ENCODE assay signal across 8 cellular contexts in genomic region chr3:37861540-37862051, GRCh38. TPM values are rescaled to one million over a fixed set of nuclear protein-coding genes. Genes with fewer than 3 reads are reported as not detected.
DNase-seq lines count a peak whose midpoint lies in the region; ATAC-seq, FAIRE-seq and TF ChIP-seq lines count a peak whose summit lies in the region.

TSS of gene CTDSPL (plus strand) at chr3:37861880. CDS start at chr3:37862200, 320 bp downstream.

- H3K4me2 ChIP-seq in astrocyte (ENCODE audit: low read length): peak within 1 kb of the TSS; percentile 91
- peak within 1 kb of the TSS; percentile 70 for H3K4me2 ChIP-seq in trophoblast cell (ENCODE audit: low read length)

- H3K36me3 Mint-ChIP-seq in astrocyte (ENCODE audit: low read depth, unreplicated experiment): no peaks in the 10 kb centered on the region

- TF ChIP-seq CTCF in astrocyte (IDR thresholded peaks at IDR 0.05; ENCODE audit: insufficient read depth, low read depth, low read length): no peak
- TF ChIP-seq CTCF in right atrium auricular region (IDR thresholded peaks at IDR 0.05): no peak

- peaks cover 12% of the 10 kb centered on the region for H3K79me1 ChIP-seq in trophoblast cell (ENCODE audit: low read length)

- DNase-seq in GM03348 (ENCODE audit: low spot score): peak; percentile 92
- peak; percentile 34 for DNase-seq in NCI-H2171 treated with DMSO at 0.1 percent for 48 hours (lab: John Stamatoyannopoulos, UW)
- DNase-seq in astrocyte (ENCODE audit: low read depth): peak; percentile 16
- DNase-seq in right atrium auricular region (ENCODE audit: low spot score): no peak
- DNase-seq in trophoblast cell: peak in 1 of 2 donors; percentile 25
- DNase-seq in COR-L47 (lab: John Stamatoyannopoulos, UW): no peak
- DNase-seq in stimulated activated CD8-positive, alpha-beta memory T cell treated with anti-CD3 and anti-CD28 coated beads, Interleukin-4, amount 100 ng/mL, for 48 hours: no peak

- H4K8ac ChIP-seq in trophoblast cell (ENCODE audit: low read depth, low read length): peak within 1 kb of the TSS; percentile 82

- H3K4ac ChIP-seq in trophoblast cell (ENCODE audit: low read depth, low read length): peak within 1 kb of the TSS; percentile 29

- H2BK12ac ChIP-seq in trophoblast cell (ENCODE audit: low read length): peak within 1 kb of the TSS; percentile 15

- peak within 1 kb of the TSS; percentile 11 for H3K23ac ChIP-seq in trophoblast cell (ENCODE audit: low read length)

- peaks cover 26% of the 10 kb centered on the region for H4K20me1 ChIP-seq in astrocyte (ENCODE audit: insufficient read depth, low read length)

- no peaks in the 10 kb centered on the region for H3K27me3 ChIP-seq in astrocyte (ENCODE audit: insufficient read depth, low read length)
- H3K27me3 ChIP-seq in right atrium auricular region: no peaks in the 10 kb centered on the region
- H3K27me3 ChIP-seq in trophoblast cell (ENCODE audit: insufficient read depth, low read length): no peaks in the 10 kb centered on the region

- peak within 1 kb of the TSS; percentile 24 for H2AK5ac ChIP-seq in trophoblast cell (ENCODE audit: low read length)

- H3K4me3 ChIP-seq in astrocyte (ENCODE audit: insufficient read depth, low read depth, low read length) (peak within 1 kb of the TSS; percentile 92), right atrium auricular region (peak within 1 kb of the TSS; percentile 76 to 79), trophoblast cell (ENCODE audit: low read depth, low read length) (peak within 1 kb of the TSS; percentile 95)

- H3K18ac ChIP-seq in trophoblast cell (ENCODE audit: low read length): peak within 1 kb of the TSS; percentile 76

- WGBS in trophoblast cell (ENCODE audit: extremely low coverage, insufficient coverage, insufficient read length): no CpG with 5 or more reads among the region's 60 CpGs

- peak within 1 kb of the TSS; percentile 72 for H4K91ac ChIP-seq in trophoblast cell (ENCODE audit: low read depth, low read length)

- H3K9me3 ChIP-seq in astrocyte (ENCODE audit: insufficient read depth, low read depth, low read length): peaks cover 3% of the 10 kb centered on the region
- no peaks in the 10 kb centered on the region for H3K9me3 ChIP-seq in right atrium auricular region
- H3K9me3 ChIP-seq in trophoblast cell (ENCODE audit: insufficient read depth, low read depth, low read length): no peaks in the 10 kb centered on the region

- peaks cover 4% of the 10 kb centered on the region for H3K9me3 Mint-ChIP-seq in astrocyte (ENCODE audit: unreplicated experiment)

- peak within 1 kb of the TSS; percentile 73 for H3K9ac ChIP-seq in astrocyte (ENCODE audit: low read length)
- peak within 1 kb of the TSS; percentile 6 for H3K9ac ChIP-seq in trophoblast cell (ENCODE audit: low read length)

- no peaks in the 10 kb centered on the region for H3K36me3 ChIP-seq in astrocyte (ENCODE audit: insufficient read depth, low read length)
- no peaks in the 10 kb centered on the region for H3K36me3 ChIP-seq in right atrium auricular region
- H3K36me3 ChIP-seq in trophoblast cell (ENCODE audit: control insufficient read depth in 1 of 2, insufficient read depth in 2 of 2, low read length in 2 of 2): no peaks in the 10 kb centered on the region

- H3K27ac ChIP-seq in astrocyte (ENCODE audit: low read depth, low read length) (no peak within 1 kb of the TSS), right atrium auricular region (peak within 1 kb of the TSS; percentile 88 to 90), trophoblast cell (ENCODE audit: low read depth, low read length) (peak within 1 kb of the TSS; percentile 13)

- peaks cover 25% of the 10 kb centered on the region for H3K4me1 Mint-ChIP-seq in astrocyte (ENCODE audit: low read depth, unreplicated experiment)

- peaks cover 36% of the 10 kb centered on the region for H3K4me1 ChIP-seq in astrocyte (ENCODE audit: insufficient read depth, low read length)
- H3K4me1 ChIP-seq in right atrium auricular region: peaks cover 0 to 44% of the 10 kb centered on the region in 2 donors
- H3K4me1 ChIP-seq in trophoblast cell (ENCODE audit: control insufficient read depth in 1 of 2, insufficient read depth in 2 of 2, low read length in 2 of 2): peaks cover 24 to 29% of the 10 kb centered on the region in 2 experiments

- FAIRE-seq in astrocyte (lab: Jason Lieb, UNC): no peak

- peaks cover under 1% of the 10 kb centered on the region for H3K27me3 Mint-ChIP-seq in astrocyte (ENCODE audit: low read depth, unreplicated experiment)

- H3K79me2 ChIP-seq in astrocyte (ENCODE audit: insufficient read depth, low read length): peaks cover 21% of the 10 kb centered on the region
- H3K79me2 ChIP-seq in trophoblast cell (ENCODE audit: control insufficient read depth, insufficient read depth, low read length, poor library complexity): peaks cover 12% of the 10 kb centered on the region

- H2AFZ ChIP-seq in astrocyte (ENCODE audit: low read depth, low read length) (peak within 1 kb of the TSS; percentile 86), trophoblast cell (ENCODE audit: insufficient read depth, low read length, poor library complexity) (peak within 1 kb of the TSS; percentile 68)

- peak within 1 kb of the TSS; percentile 97 for H3K4me3 Mint-ChIP-seq in astrocyte (ENCODE audit: unreplicated experiment)

- H4K12ac ChIP-seq in trophoblast cell (ENCODE audit: low read depth, low read length): peak within 1 kb of the TSS; percentile 54

- H3K14ac ChIP-seq in trophoblast cell (ENCODE audit: low read length): peak within 1 kb of the TSS; percentile 79

- H2BK5ac ChIP-seq in trophoblast cell (ENCODE audit: low read depth, low read length, poor library complexity): peak within 1 kb of the TSS; percentile 50

- no peak for ATAC-seq in GM21360 (IDR thresholded peaks at IDR 0.05; ENCODE audit: unreplicated experiment)

- H3K27ac Mint-ChIP-seq in astrocyte (ENCODE audit: unreplicated experiment): peak within 1 kb of the TSS; percentile 78

- H2BK120ac ChIP-seq in trophoblast cell (ENCODE audit: insufficient read depth, low read length, poor library complexity): peak within 1 kb of the TSS; percentile 74

RNA-seq across cellular contexts. Expression of gene CTDSPL, which starts in this region (rescaled TPM):
- total RNA-seq in astrocyte (32.9 and 37.9 TPM in 2 replicates), right atrium auricular region (10 to 100 TPM; 35.1 to 58.4 TPM)
- 13.2 and 13.3 TPM in 2 replicates for polyA plus RNA-seq in trophoblast cell (2013)

Comparison
In these comparisons a context has a peak if more than half of its experiments do, and no peak if none do; other contexts are left out.
1. DNase-seq: peak in GM03348 (single experiment), NCI-H2171 treated with DMSO at 0.1 percent for 48 hours (single experiment) and astrocyte (single experiment); none in right atrium auricular region (single experiment), COR-L47 (single experiment) and stimulated activated CD8-positive, alpha-beta memory T cell treated with anti-CD3 and anti-CD28 coated beads, Interleukin-4, amount 100 ng/mL, for 48 hours (single experiment).
2. Peak in every context shown above with its lines, with median percentiles within 50 percentile points of each other: H3K4me3 ChIP-seq.